8 cellular contexts compared by ENCODE assay signal in the genomic region with DNA sequence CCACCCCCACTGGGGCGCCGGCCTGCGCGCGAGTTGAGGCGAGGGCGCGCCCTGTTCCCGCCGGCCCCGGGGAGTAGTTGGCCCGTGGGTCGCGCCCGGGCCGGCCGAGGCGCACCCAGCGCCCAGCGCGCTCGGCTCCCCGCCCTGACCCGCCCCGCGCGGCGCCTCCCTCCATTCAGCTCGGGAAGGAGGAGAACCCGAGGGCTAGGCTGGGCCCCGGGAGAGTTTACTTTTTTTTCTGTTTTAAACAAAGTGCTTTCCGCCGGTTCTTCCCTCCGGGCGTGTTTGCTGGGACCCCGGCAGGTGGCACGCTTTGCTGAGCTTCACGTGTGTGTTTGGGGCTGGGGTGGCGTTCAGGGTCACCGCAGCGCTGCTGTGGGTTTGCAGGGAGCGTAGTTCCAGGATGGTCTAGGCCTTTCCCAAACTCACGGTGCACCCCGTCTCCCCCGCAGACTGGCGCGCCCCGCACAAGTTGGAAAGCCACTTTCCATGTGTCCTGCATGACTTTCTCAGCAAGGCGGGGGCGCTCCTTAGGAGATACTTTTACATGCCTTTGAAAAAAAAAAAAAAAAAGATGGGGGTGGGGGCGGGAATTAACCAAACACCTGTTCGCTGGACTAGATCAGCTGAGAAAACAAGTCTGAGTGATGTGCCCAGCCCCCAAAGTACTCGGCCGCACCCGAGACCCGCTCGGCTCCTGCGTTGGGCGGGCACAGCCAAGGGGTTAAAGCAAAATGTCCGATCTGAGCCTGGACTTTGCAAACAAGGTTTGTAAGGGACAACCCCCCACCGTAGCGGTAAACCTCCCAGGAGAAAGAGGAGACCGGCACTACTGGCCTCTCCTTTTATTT. TPM values are rescaled to one million over a fixed set of nuclear protein-coding genes. Genes with fewer than 3 reads are reported as not detected.
DNase-seq lines count a peak whose midpoint lies in the region; ATAC-seq and TF ChIP-seq lines count a peak whose summit lies in the region.

No MANE protein-coding gene starts in this region.

- TF ChIP-seq POLR2A in lower leg skin (IDR thresholded peaks at IDR 0.05), result no peak

- peak; percentile 55 for DNase-seq in DMS79 (lab: John Stamatoyannopoulos, UW)
- peak; percentile 73 for DNase-seq in LHCN-M2 (ENCODE audit: low read depth)
- DNase-seq in activated CD4-positive, alpha-beta T cell treated with anti-CD3 and anti-CD28 coated beads for 48 hours, result peak; percentile 66
- DNase-seq in cortex of kidney (lab: John Stamatoyannopoulos, UW), result peak; percentile 7
- no peak for DNase-seq in lower leg skin (ENCODE audit: low spot score in 2 of 2)
- peak; percentile 32 to 34 for DNase-seq in stimulated activated CD8-positive, alpha-beta memory T cell treated with anti-CD3 and anti-CD28 coated beads, Interleukin-15, amount 100 ng/mL, for 4 hours (ENCODE audit: low read depth in 2 of 2)
- no peak for DNase-seq in kidney glomerular epithelial cell (lab: John Stamatoyannopoulos, UW)

- peak overlapping the region; percentile 70 for H3K4me3 ChIP-seq in lower leg skin (ENCODE audit: low read depth, poor library complexity, severe bottlenecking)

- 4 to 5% methylated on average over 44 to 47 of the region's 63 CpGs for WGBS in lower leg skin, 2 donors

- intact Hi-C loops in lower leg skin (cut with DNase I; ENCODE audit: low total_unique reads), result no loop called here

- TF ChIP-seq CTCF in lower leg skin (IDR thresholded peaks at IDR 0.05), result no peak

- no peak for ATAC-seq in HG03045 (IDR thresholded peaks at IDR 0.05; ENCODE audit: unreplicated experiment)

RNA-seq across cellular contexts. Expression of a gene that starts 0.8 kb away (rescaled TPM):
- 67.5 and 98.8 TPM in 2 replicates for total RNA-seq in LHCN-M2 (2014; rRNA removed)
- 19.6 TPM for polyA plus RNA-seq in LHCN-M2 (2012)
- total RNA-seq in lower leg skin, result 100 to 1,000 TPM in 3 of 4 donors, 10 to 100 TPM in 1; 93.3 to 153 (median 128) TPM

Comparison
In these comparisons a context has a peak if more than half of its experiments do, and no peak if none do; other contexts are left out.
1. DNase-seq: peak in DMS79 (single experiment), LHCN-M2 (single experiment), activated CD4-positive, alpha-beta T cell treated with anti-CD3 and anti-CD28 coated beads for 48 hours (single experiment), cortex of kidney (single experiment) and stimulated activated CD8-positive, alpha-beta memory T cell treated with anti-CD3 and anti-CD28 coated beads, Interleukin-15, amount 100 ng/mL, for 4 hours (2 of 2); none in lower leg skin (0 of 2) and kidney glomerular epithelial cell (single experiment).